8 cellular contexts compared by ENCODE assay signal in genomic region chr12:27014085-27014858, GRCh38. TPM values are rescaled to one million over a fixed set of nuclear protein-coding genes. Genes with fewer than 3 reads are reported as not detected.
DNase-seq lines count a peak whose midpoint lies in the region; ATAC-seq and TF ChIP-seq lines count a peak whose summit lies in the region.

A gene with protein sequence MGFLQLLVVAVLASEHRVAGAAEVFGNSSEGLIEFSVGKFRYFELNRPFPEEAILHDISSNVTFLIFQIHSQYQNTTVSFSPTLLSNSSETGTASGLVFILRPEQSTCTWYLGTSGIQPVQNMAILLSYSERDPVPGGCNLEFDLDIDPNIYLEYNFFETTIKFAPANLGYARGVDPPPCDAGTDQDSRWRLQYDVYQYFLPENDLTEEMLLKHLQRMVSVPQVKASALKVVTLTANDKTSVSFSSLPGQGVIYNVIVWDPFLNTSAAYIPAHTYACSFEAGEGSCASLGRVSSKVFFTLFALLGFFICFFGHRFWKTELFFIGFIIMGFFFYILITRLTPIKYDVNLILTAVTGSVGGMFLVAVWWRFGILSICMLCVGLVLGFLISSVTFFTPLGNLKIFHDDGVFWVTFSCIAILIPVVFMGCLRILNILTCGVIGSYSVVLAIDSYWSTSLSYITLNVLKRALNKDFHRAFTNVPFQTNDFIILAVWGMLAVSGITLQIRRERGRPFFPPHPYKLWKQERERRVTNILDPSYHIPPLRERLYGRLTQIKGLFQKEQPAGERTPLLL (minus strand): TSS chr12:27014384. CDS start chr12:27014168, 216 bp downstream.

- POLR2A ChIA-PET in Caco-2 (lab: Charles Lee): interaction anchor here (1.0 to 1.6 kb wide), 3 partner anchors 8 to 319 kb away, joined by 3 to 11 read pairs (median 3); partner anchors contain the start of gene MED21
- POLR2A ChIA-PET in activated CD8-positive, alpha-beta memory T cell treated with anti-CD3 and anti-CD28 coated beads for 36 hours (lab: Charles Lee): interaction anchor here (0.6 to 2.9 kb wide), 4 partner anchors 8 to 181 kb away, joined by 3 to 8 read pairs (median 5); partner anchors contain the start of genes ITPR2 and MED21

- H3K27me3 Mint-ChIP-seq in Caco-2 (ENCODE audit: insufficient read depth, unreplicated experiment) (no peaks in the 10 kb centered on the region), memory B cell (no peaks in the 10 kb centered on the region)
- H3K27me3 Mint-ChIP-seq in effector memory CD8-positive, alpha-beta T cell: no peaks in the 10 kb centered on the region

- H3K27ac Mint-ChIP-seq in Caco-2 (ENCODE audit: unreplicated experiment) (peak within 1 kb of the TSS; percentile 13), memory B cell (peak within 1 kb of the TSS; percentile 98)
- peak within 1 kb of the TSS; percentile 98 for H3K27ac Mint-ChIP-seq in effector memory CD8-positive, alpha-beta T cell

- peaks cover 6% of the 10 kb centered on the region for H3K36me3 Mint-ChIP-seq in Caco-2 (ENCODE audit: insufficient read depth, unreplicated experiment)
- peaks cover 11% of the 10 kb centered on the region for H3K36me3 Mint-ChIP-seq in effector memory CD8-positive, alpha-beta T cell (ENCODE audit: insufficient read depth)
- H3K36me3 Mint-ChIP-seq in memory B cell: peaks cover 2% of the 10 kb centered on the region

- no peaks in the 10 kb centered on the region for H3K9me3 ChIP-seq in Caco-2

- BruUV-seq in Caco-2 (replicated peaks; lab: Mats Ljungman, UMichigan): no TSS peak

- DNase-seq in Caco-2: peak; percentile 97 to 99
- peak; percentile 89 for DNase-seq in HT1080 (ENCODE audit: low read depth)
- DNase-seq in NK-92 treated with Interleukin-12 subunit alpha and Interleukin-12 subunit beta, amount 100 ng/mL, for 24 hours (lab: John Stamatoyannopoulos, UW): peak; percentile 92
- DNase-seq in effector memory CD8-positive, alpha-beta T cell: peak; percentile 94 to 96 (median 96)
- peak; percentile 94 for DNase-seq in memory B cell (ENCODE audit: low spot score in 2 of 2)
- peak; percentile 85 for DNase-seq in stimulated activated CD8-positive, alpha-beta memory T cell treated with anti-CD3 and anti-CD28 coated beads, Interleukin-12 subunit alpha, Interleukin-12 subunit beta, amount 100 ng/mL, for 24 hours (ENCODE audit: extremely low read depth)

- TF ChIP-seq CTCF in Caco-2 (IDR thresholded peaks at IDR 0.05; ENCODE audit: insufficient read depth in 1 of 2, low read depth in 1 of 2, low read length in 1 of 2, severe bottlenecking in 1 of 2, unreplicated experiment in 1 of 2): peak; percentile 89 to 99

- peaks cover 18% of the 10 kb centered on the region for H3K4me1 ChIP-seq in Caco-2

- H3K4me3 ChIP-seq in Caco-2 (ENCODE audit: low read depth, low read length): peak within 1 kb of the TSS; percentile 62

- peaks cover 25% of the 10 kb centered on the region for H3K4me1 Mint-ChIP-seq in Caco-2 (ENCODE audit: low read depth, unreplicated experiment)
- H3K4me1 Mint-ChIP-seq in effector memory CD8-positive, alpha-beta T cell (ENCODE audit: low read depth in 2 of 2): peaks cover 19 to 42% of the 10 kb centered on the region in 2 donors
- peaks cover 26% of the 10 kb centered on the region for H3K4me1 Mint-ChIP-seq in memory B cell

- ATAC-seq in GM21367 (IDR thresholded peaks at IDR 0.05; ENCODE audit: unreplicated experiment): peak; percentile 80
- ATAC-seq in effector memory CD8-positive, alpha-beta T cell (replicated peaks): peak; percentile 84
- peak; percentile 85 for ATAC-seq in memory B cell (ENCODE audit: low read depth)

- H3K9me3 Mint-ChIP-seq in Caco-2 (ENCODE audit: unreplicated experiment) (no peaks in the 10 kb centered on the region), memory B cell (no peaks in the 10 kb centered on the region)
- no peaks in the 10 kb centered on the region for H3K9me3 Mint-ChIP-seq in effector memory CD8-positive, alpha-beta T cell

- H3K4me3 Mint-ChIP-seq in Caco-2 (ENCODE audit: unreplicated experiment) (peak within 1 kb of the TSS; percentile 90), memory B cell (peak within 1 kb of the TSS; percentile 90)
- H3K4me3 Mint-ChIP-seq in effector memory CD8-positive, alpha-beta T cell: peak within 1 kb of the TSS; percentile 88 to 90

- CTCF ChIA-PET in Caco-2 (lab: Charles Lee): interaction anchor here (0.6 to 3.1 kb wide), 15 partner anchors 8 to 312 kb away, joined by 3 to 21 read pairs (median 4); partner anchors contain the start of genes ITPR2 and MED21
- CTCF ChIA-PET in activated CD8-positive, alpha-beta memory T cell treated with anti-CD3 and anti-CD28 coated beads for 36 hours (lab: Charles Lee): interaction anchor here (0.6 to 2.4 kb wide), 9 partner anchors 8 to 317 kb away, joined by 3 to 15 read pairs (median 3); partner anchors contain the start of genes ITPR2 and MED21

- H3K36me3 ChIP-seq in Caco-2 (ENCODE audit: control insufficient read depth, insufficient read depth, low read length): no peaks in the 10 kb centered on the region

- no peaks in the 10 kb centered on the region for H3K27me3 ChIP-seq in Caco-2 (replicated peaks; ENCODE audit: control insufficient read depth, insufficient read depth, low read length)

- intact Hi-C loops in Caco-2 (cut with micrococcal nuclease; ENCODE audit: unreplicated experiment): loop anchor here (1.0 to 5.0 kb wide), 10 partner anchors 11 to 293 kb away; partner anchors contain the start of genes FGFR1OP2, ITPR2 and STK38L

RNA-seq across cellular contexts. Expression of the gene that starts here (rescaled TPM):
- total RNA-seq in Caco-2 (2022): 82.9 and 83.0 TPM in 2 replicates
- total RNA-seq in HT1080 (2014; rRNA removed; shearing (Covaris generic)): 136 and 144 TPM in 2 replicates
- polyA plus RNA-seq in HT1080 (2015; cell fraction: cytosol; rRNA removed): 143 and 145 TPM in 2 replicates
- 108 and 140 TPM in 2 replicates for polyA plus RNA-seq in HT1080 (2015; cell fraction: nucleus; rRNA removed)
- 10 to 100 TPM; 38.8 to 45.7 TPM for total RNA-seq in activated CD8-positive, alpha-beta memory T cell treated with anti-CD3 and anti-CD28 coated beads for 36 hours

Comparison
In these comparisons a context has a peak if more than half of its experiments do, and no peak if none do; other contexts are left out.
1. Peak in every context shown above with its lines: DNase-seq, ATAC-seq and H3K4me3 ChIP-seq.
2. H3K27ac Mint-ChIP-seq: peak in every context shown above with its lines; median percentile 98 in effector memory CD8-positive, alpha-beta T cell; 98 in memory B cell; 13 in Caco-2.